Comparison of ENCODE assay signal across 8 cellular contexts in genomic region chr19:9309974-9310446, GRCh38. TPM values are rescaled to one million over a fixed set of nuclear protein-coding genes. Genes with fewer than 3 reads are reported as not detected.
A peak's percentile ranks its signal among the peaks of the same experiment; 100 is the strongest.
DNase-seq lines count a peak whose midpoint lies in the region; ATAC-seq, FAIRE-seq and TF ChIP-seq lines count a peak whose summit lies in the region.

No MANE protein-coding gene starts in this region.

- DNase-seq in DND-41, result peak; percentile 90
- DNase-seq in HTR-8/SVneo (ENCODE audit: insufficient read length, low spot score), result peak; percentile 89
- DNase-seq in NK-92 treated with Interleukin-12 subunit alpha and Interleukin-12 subunit beta, amount 100 ng/mL, for 24 hours (lab: John Stamatoyannopoulos, UW), result peak; percentile 88
- DNase-seq in anterior cingulate cortex (lab: John Stamatoyannopoulos, UW), result peak in 35 of 58 donors; percentile 76 to 98 (median 91)
- DNase-seq in right cardiac atrium, result peak; percentile 95 to 97 (median 97)
- DNase-seq in pulmonary artery endothelial cell (ENCODE audit: low read depth, low spot score), result peak; percentile 62
- DNase-seq in activated effector memory CD4-positive, alpha-beta T cell treated with anti-CD3 and anti-CD28 coated beads, Interleukin-2, amount 50 U/mL, for 16 hours, result no peak

- H3K27ac ChIP-seq in DND-41 (ENCODE audit: low read length), result peak overlapping the region; percentile 88
- H3K27ac ChIP-seq in right cardiac atrium (ENCODE audit: low read length), result peak overlapping the region; percentile 87

- intact Hi-C loops in right cardiac atrium (cut with DNase I), result loop anchor here in 2 of 4 donors (5.0 kb wide), 1 partner anchor 487 kb away; no protein-coding TSS in a partner anchor

- no peaks in the 10 kb centered on the region for H4K20me1 ChIP-seq in DND-41 (ENCODE audit: insufficient read depth, low read length)

- ATAC-seq in DND-41 (ENCODE audit: insufficient read depth, low read depth) (peak; percentile 78), GM21447 (IDR thresholded peaks at IDR 0.05; ENCODE audit: unreplicated experiment) (peak; percentile 61), right cardiac atrium (peak; percentile 97 to 98)

- peak overlapping the region; percentile 69 for H3K4me2 ChIP-seq in DND-41 (ENCODE audit: insufficient read depth, low read length)

- peak overlapping the region; percentile 99 for H2AFZ ChIP-seq in DND-41 (ENCODE audit: low read depth, low read length)

- peaks cover 24% of the 10 kb centered on the region for H3K79me2 ChIP-seq in DND-41 (ENCODE audit: insufficient read depth, low read length)

- no peaks in the 10 kb centered on the region for H3K27me3 ChIP-seq in DND-41 (ENCODE audit: insufficient read depth, low read length, poor library complexity)
- H3K27me3 ChIP-seq in right cardiac atrium (ENCODE audit: control insufficient read depth, insufficient read depth), result no peaks in the 10 kb centered on the region

- H3K36me3 ChIP-seq in DND-41 (ENCODE audit: insufficient read depth, low read length), result peaks cover under 1% of the 10 kb centered on the region; the same call in 1 of the 2 replicates

- peak overlapping the region; percentile 86 to 94 for H3K4me3 ChIP-seq in DND-41 (ENCODE audit: low read depth in 1 of 2, low read length in 2 of 2)
- peak overlapping the region; percentile 94 for H3K4me3 ChIP-seq in right cardiac atrium (ENCODE audit: low read length)

- H3K9me3 ChIP-seq in DND-41 (ENCODE audit: insufficient read depth, low read length, severe bottlenecking) (no peaks in the 10 kb centered on the region), right cardiac atrium (ENCODE audit: control insufficient read depth, low read length) (no peaks in the 10 kb centered on the region)

- 6% methylated on average over 13 of the region's 13 CpGs for WGBS in right cardiac atrium

- TF ChIP-seq CTCF in DND-41 (IDR thresholded peaks at IDR 0.05; ENCODE audit: borderline replicate concordance, extremely low read depth, low read length, poor library complexity, severe bottlenecking), result no peak

- peak overlapping the region; percentile 87 for H3K9ac ChIP-seq in DND-41 (ENCODE audit: low read depth, low read length)

- H3K4me1 ChIP-seq in DND-41 (ENCODE audit: insufficient read depth, low read length) (peaks cover 42% of the 10 kb centered on the region), right cardiac atrium (ENCODE audit: control insufficient read depth, insufficient read depth, low read length) (no peaks in the 10 kb centered on the region)

- FAIRE-seq in HTR-8/SVneo (lab: Jason Lieb, UNC), result no peak

RNA-seq across cellular contexts. Expression of gene ZNF699, which starts 0.4 kb away (rescaled TPM):
- total RNA-seq in right cardiac atrium (1 to 10 TPM; 2.9 to 5.8 (median 5.3) TPM), pulmonary artery endothelial cell (3.9 and 6.0 TPM in 2 replicates)
- polyA plus RNA-seq in right cardiac atrium, result 1.2 TPM

RNA-seq across cellular contexts. Expression of gene ZNF559, which starts 14.0 kb away (rescaled TPM):
- total RNA-seq in right cardiac atrium, result 10 to 100 TPM; 13.9 to 21.7 (median 19.9) TPM
- 19.4 TPM for polyA plus RNA-seq in right cardiac atrium
- 7.6 and 11.5 TPM in 2 replicates for total RNA-seq in pulmonary artery endothelial cell

RNA-seq across cellular contexts. Expression of gene ZNF177, which starts 52.8 kb away (rescaled TPM):
- 1 to 10 TPM; 2.3 to 4.0 (median 3.4) TPM for total RNA-seq in right cardiac atrium
- 2.2 TPM for polyA plus RNA-seq in right cardiac atrium
- total RNA-seq in pulmonary artery endothelial cell, result 0.40 and 1.4 TPM in 2 replicates

RNA-seq across cellular contexts. Expression of gene OR7E24, which starts 59.3 kb away (rescaled TPM):
- total RNA-seq in right cardiac atrium (not detected), pulmonary artery endothelial cell (not detected in 2 replicates)
- not detected for polyA plus RNA-seq in right cardiac atrium
